In genomic region chr1:51956528-51957509, GRCh38 we compare ENCODE assay signal across 10 cellular contexts. TPM values are rescaled to one million over a fixed set of nuclear protein-coding genes. Genes with fewer than 3 reads are reported as not detected.
A peak's percentile ranks its signal among the peaks of the same experiment; 100 is the strongest.
DNase-seq lines count a peak whose midpoint lies in the region; TF ChIP-seq lines count a peak whose summit lies in the region.
"Had no signal": no experiment of that assay in that cellular context is flagged by ENCODE, and none has a peak within 500 bp of the region (broad histone marks: within the 10 kb centered on the region; RNA-seq: fewer than 3 reads in every experiment).

No MANE protein-coding gene starts in this region.

- TF ChIP-seq CTCF in mammary epithelial cell (conservative IDR thresholded peaks at IDR 0.05 in 1 of 2, IDR thresholded peaks at IDR 0.05 in 1 of 2; ENCODE audit: extremely low read depth in 1 of 2, insufficient read depth in 1 of 2, low read depth in 1 of 2, low read length in 2 of 2): no peak

- H3K9ac ChIP-seq in mammary epithelial cell (ENCODE audit: insufficient read depth, low read length) (no peak overlapping the region), trophoblast cell (ENCODE audit: low read length) (no peak overlapping the region)

- H3K36me3 ChIP-seq in mammary epithelial cell (ENCODE audit: insufficient read depth, low read length) (no peaks in the 10 kb centered on the region), trophoblast cell (ENCODE audit: control insufficient read depth in 1 of 2, insufficient read depth in 2 of 2, low read length in 2 of 2) (no peaks in the 10 kb centered on the region)

- H3K79me1 ChIP-seq in trophoblast cell (ENCODE audit: low read length): no peaks in the 10 kb centered on the region

- no peak overlapping the region for H4K12ac ChIP-seq in trophoblast cell (ENCODE audit: low read depth, low read length)

- H3K4me1 ChIP-seq in mammary epithelial cell (ENCODE audit: insufficient read depth, low read length): no peaks in the 10 kb centered on the region
- peaks cover 0 to 2% of the 10 kb centered on the region in 2 experiments for H3K4me1 ChIP-seq in trophoblast cell (ENCODE audit: control insufficient read depth in 1 of 2, insufficient read depth in 2 of 2, low read length in 2 of 2)

- H3K14ac ChIP-seq in trophoblast cell (ENCODE audit: low read length): no peak overlapping the region

- H3K9me3 ChIP-seq in mammary epithelial cell (replicated peaks; ENCODE audit: insufficient read depth, low read length) (no peaks in the 10 kb centered on the region), trophoblast cell (ENCODE audit: insufficient read depth, low read depth, low read length) (no peaks in the 10 kb centered on the region)
- H3K9me3 ChIP-seq: A549 had no signal

- H4K91ac ChIP-seq in trophoblast cell (ENCODE audit: low read depth, low read length): no peak overlapping the region

- no peak overlapping the region for H2BK12ac ChIP-seq in trophoblast cell (ENCODE audit: low read length)

- H3K4ac ChIP-seq in trophoblast cell (ENCODE audit: low read depth, low read length): no peak overlapping the region

- H3K27ac ChIP-seq in mammary epithelial cell (ENCODE audit: insufficient read depth, low read depth, low read length) (no peak overlapping the region), trophoblast cell (ENCODE audit: low read depth, low read length) (no peak overlapping the region)

- peak overlapping the region; percentile 81 for H3K23ac ChIP-seq in trophoblast cell (ENCODE audit: low read length)

- peak overlapping the region; percentile 56 for H2AFZ ChIP-seq in mammary epithelial cell (ENCODE audit: low read depth, low read length)
- no peak overlapping the region for H2AFZ ChIP-seq in trophoblast cell (ENCODE audit: insufficient read depth, low read length, poor library complexity)

- DNase-seq in NCI-H1092 treated with DMSO at 0.1 percent for 48 hours (lab: John Stamatoyannopoulos, UW) (peak; percentile 33), NCI-H1092 (lab: John Stamatoyannopoulos, UW) (no peak), NCI-H2081 (lab: John Stamatoyannopoulos, UW) (peak; percentile 70 to 92), mammary epithelial cell (peak; percentile 17), trophoblast cell (peak in 1 of 2 donors; percentile 51), AML-193 (lab: John Stamatoyannopoulos, UW) (no peak), NCI-H446 treated with DMSO at 0.1 percent for 48 hours (lab: John Stamatoyannopoulos, UW) (no peak)
- DNase-seq in stimulated activated CD4-positive, alpha-beta T cell treated with anti-CD3 and anti-CD28 coated beads, Interleukin-4, amount 100 ng/mL, for 24 hours: no peak
- DNase-seq: posterior cingulate gyrus had no signal

- no peak overlapping the region for H4K8ac ChIP-seq in trophoblast cell (ENCODE audit: low read depth, low read length)

- no peak overlapping the region for H3K4me2 ChIP-seq in mammary epithelial cell (ENCODE audit: insufficient read depth, low read depth, low read length)
- no peak overlapping the region for H3K4me2 ChIP-seq in trophoblast cell (ENCODE audit: low read length)
- H3K4me2 ChIP-seq: A549 had no signal

- no peak overlapping the region for H3K18ac ChIP-seq in trophoblast cell (ENCODE audit: low read length)

- CTCF ChIA-PET in mammary epithelial cell (lab: Charles Lee; ENCODE audit: low non-redundant PET): no interaction called here

- no peak overlapping the region for H2BK120ac ChIP-seq in trophoblast cell (ENCODE audit: insufficient read depth, low read length, poor library complexity)

- no peaks in the 10 kb centered on the region for H3K79me2 ChIP-seq in mammary epithelial cell (ENCODE audit: insufficient read depth, low read length)
- no peaks in the 10 kb centered on the region for H3K79me2 ChIP-seq in trophoblast cell (ENCODE audit: control insufficient read depth, insufficient read depth, low read length, poor library complexity)

- WGBS in mammary epithelial cell (ENCODE audit: low coverage, missing lambda C conversion rate): 60% methylated on average over 8 of the region's 8 CpGs
- WGBS in trophoblast cell (ENCODE audit: extremely low coverage, insufficient coverage, insufficient read length): no CpG with 5 or more reads among the region's 8 CpGs

- intact Hi-C loops in mammary epithelial cell (cut with micrococcal nuclease): no loop called here

- H3K27me3 ChIP-seq in mammary epithelial cell (ENCODE audit: insufficient read depth, low read length) (no peaks in the 10 kb centered on the region), trophoblast cell (ENCODE audit: insufficient read depth, low read length) (no peaks in the 10 kb centered on the region)

- dilution Hi-C loops in mammary epithelial cell (cut with HindIII; ENCODE audit: low sequenced_read_pairs): no loop called here

- H2AK5ac ChIP-seq in trophoblast cell (ENCODE audit: low read length): no peak overlapping the region

- in situ Hi-C loops in mammary epithelial cell (cut with MboI; ENCODE audit: low sequenced_read_pairs in 2 of 2): no loop called here

- BruUV-seq in mammary epithelial cell (replicated peaks; lab: Mats Ljungman, UMichigan): no TSS peak

- no peak overlapping the region for H3K4me3 ChIP-seq in mammary epithelial cell (replicated peaks in 1 of 3; ENCODE audit: insufficient read depth in 1 of 3, low read depth in 2 of 3, low read length in 3 of 3)
- H3K4me3 ChIP-seq in trophoblast cell (ENCODE audit: low read depth, low read length): no peak overlapping the region
- H3K4me3 ChIP-seq: A549 had no signal

- no peaks in the 10 kb centered on the region for H4K20me1 ChIP-seq in mammary epithelial cell (ENCODE audit: insufficient read depth, low read length)

- no peak overlapping the region for H2BK5ac ChIP-seq in trophoblast cell (ENCODE audit: low read depth, low read length, poor library complexity)

RNA-seq across cellular contexts. Expression of gene RAB3B, which starts 33.7 kb away (rescaled TPM):
- 1 to 10 TPM in 1 of 2 donors, under 1 TPM in 1; 0.50 to 3.4 TPM for total RNA-seq in mammary epithelial cell
- polyA plus RNA-seq in mammary epithelial cell: 1.4 TPM
- 6.9 TPM for polyA minus RNA-seq in mammary epithelial cell
- 3.6 TPM in 2 replicates for polyA plus RNA-seq in trophoblast cell (2013)

Comparison
In these comparisons a context has a peak if more than half of its experiments do, and no peak if none do; other contexts are left out.
1. DNase-seq: peak in NCI-H1092 treated with DMSO at 0.1 percent for 48 hours (single experiment), NCI-H2081 (2 of 2) and mammary epithelial cell (single experiment); none in NCI-H1092 (single experiment), stimulated activated CD4-positive, alpha-beta T cell treated with anti-CD3 and anti-CD28 coated beads, Interleukin-4, amount 100 ng/mL, for 24 hours (single experiment), AML-193 (0 of 2) and NCI-H446 treated with DMSO at 0.1 percent for 48 hours (single experiment).